Comparison of ENCODE assay signal across 19 cellular contexts in the genomic region with DNA sequence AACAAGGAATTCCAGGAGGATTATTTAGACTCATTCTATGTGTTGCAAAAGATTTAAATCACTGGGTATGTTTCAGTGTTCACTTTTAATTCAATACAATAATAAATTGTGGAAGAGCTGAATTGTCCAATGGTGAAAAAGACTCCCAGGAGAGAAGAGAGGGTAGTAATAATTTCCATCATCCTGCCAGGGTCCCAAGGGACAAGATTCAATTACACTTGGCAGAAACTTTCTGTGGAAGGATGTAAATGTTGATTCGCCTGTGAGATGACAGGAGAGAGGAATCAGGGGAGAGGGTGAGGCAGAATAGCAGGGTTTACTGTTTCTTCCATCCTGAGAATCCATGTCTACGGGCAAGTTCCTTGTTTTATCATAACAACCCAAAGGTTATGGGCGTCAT.
DNase-seq lines count a peak whose midpoint lies in the region; ATAC-seq and TF ChIP-seq lines count a peak whose summit lies in the region.
"Had no signal": no experiment of that assay in that cellular context is flagged by ENCODE, and none has a peak within 500 bp of the region (broad histone marks: within the 10 kb centered on the region; RNA-seq: fewer than 3 reads in every experiment).

No MANE protein-coding gene starts in this region.

- POLR2A ChIA-PET in CD4-positive, alpha-beta T cell (lab: Charles Lee), result interaction anchor here (0.6 kb wide), 1 partner anchor 1285 kb away, joined by 3 read pairs; a partner anchor contains a TSS

- no peak for DNase-seq in activated naive CD4-positive, alpha-beta T cell treated with anti-CD3 and anti-CD28 coated beads for 36 hours
- DNase-seq in activated naive CD4-positive, alpha-beta T cell treated with anti-CD3 and anti-CD28 coated beads, Interleukin-2, amount 50 U/mL, for 16 hours, result no peak
- no peak for DNase-seq in CD4-positive, alpha-beta T cell
- DNase-seq in fibroblast of gingiva (ENCODE audit: low read depth) (peak; percentile 81), skeletal muscle cell (ENCODE audit: low read depth) (peak; percentile 64), prostate gland (ENCODE audit: low spot score) (no peak), heart left ventricle (no peak), epidermal melanocyte (ENCODE audit: insufficient read length, low spot score) (no peak)
- DNase-seq: Calu3; DMS79 treated with DMSO at 0.1 percent for 48 hours; H7; MG63; NCI-H1092; NCI-H2081 treated with DMSO at 0.1 percent for 48 hours; NCI-H345; NCI-H526 treated with DMSO at 0.1 percent for 48 hours; NK-92 treated with Interleukin-12 subunit alpha and Interleukin-12 subunit beta, amount 100 ng/mL, for 24 hours; SHP77 had no signal

- peak overlapping the region; percentile 28 for H3K27ac Mint-ChIP-seq in activated naive CD4-positive, alpha-beta T cell treated with anti-CD3 and anti-CD28 coated beads for 36 hours
- H3K27ac Mint-ChIP-seq in CD4-positive, alpha-beta T cell, result peak overlapping the region; percentile 39

- no peak overlapping the region for H3K4me3 ChIP-seq in skeletal muscle cell (ENCODE audit: low read depth, low read length)
- H3K4me3 ChIP-seq in prostate gland, result no peak overlapping the region
- H3K4me3 ChIP-seq in heart left ventricle, result no peak overlapping the region
- H3K4me3 ChIP-seq: A549, MG63 had no signal

- 81% methylated on average over 3 of the region's 3 CpGs for WGBS in prostate gland
- WGBS in heart left ventricle, 4 donors, result 56 to 62% (median 59%) methylated on average over 3 of the region's 3 CpGs

- H3K27me3 Mint-ChIP-seq in activated naive CD4-positive, alpha-beta T cell treated with anti-CD3 and anti-CD28 coated beads for 36 hours (ENCODE audit: low read depth), result no peaks in the 10 kb centered on the region
- no peaks in the 10 kb centered on the region for H3K27me3 Mint-ChIP-seq in CD4-positive, alpha-beta T cell

- no peaks in the 10 kb centered on the region for H3K27me3 ChIP-seq in CD4-positive, alpha-beta T cell (ENCODE audit: control insufficient read depth, insufficient read depth, low read length)
- no peaks in the 10 kb centered on the region for H3K27me3 ChIP-seq in prostate gland (replicated peaks; ENCODE audit: insufficient read depth)
- H3K27me3 ChIP-seq in heart left ventricle, result no peaks in the 10 kb centered on the region
- H3K27me3 ChIP-seq: MG63 had no signal

- TF ChIP-seq POLR2A in prostate gland (IDR thresholded peaks at IDR 0.05), result no peak
- TF ChIP-seq POLR2A in heart left ventricle (IDR thresholded peaks at IDR 0.05), result no peak

- no peak overlapping the region for H3K27ac ChIP-seq in CD4-positive, alpha-beta T cell (ENCODE audit: low read depth, low read length)
- H3K27ac ChIP-seq in prostate gland, result no peak overlapping the region
- H3K27ac ChIP-seq in heart left ventricle, result peak overlapping the region in 1 of 12 donors; percentile 18
- H3K27ac ChIP-seq: A549 had no signal

- H3K9me3 Mint-ChIP-seq in activated naive CD4-positive, alpha-beta T cell treated with anti-CD3 and anti-CD28 coated beads for 36 hours, result no peaks in the 10 kb centered on the region
- no peaks in the 10 kb centered on the region for H3K9me3 Mint-ChIP-seq in CD4-positive, alpha-beta T cell

- no peaks in the 10 kb centered on the region for H3K9me3 ChIP-seq in CD4-positive, alpha-beta T cell (ENCODE audit: control insufficient read depth, low read length)
- H3K9me3 ChIP-seq in prostate gland (no peaks in the 10 kb centered on the region), heart left ventricle (no peaks in the 10 kb centered on the region)
- H3K9me3 ChIP-seq: A549, MG63 had no signal

- intact Hi-C loops in activated naive CD4-positive, alpha-beta T cell treated with anti-CD3 and anti-CD28 coated beads for 36 hours (cut with micrococcal nuclease), result no loop called here
- intact Hi-C loops in CD4-positive, alpha-beta T cell (cut with DNase I, micrococcal nuclease), result no loop called here
- intact Hi-C loops in prostate gland (cut with DNase I), result no loop called here
- intact Hi-C loops in heart left ventricle (cut with DNase I), result loop anchor here in 2 of 10 donors (10.0 kb wide), 2 partner anchors 95 to 115 kb away; no protein-coding TSS in a partner anchor

- H3K36me3 ChIP-seq in prostate gland (no peaks in the 10 kb centered on the region), heart left ventricle (peaks cover 0 to 100% (median 98%) of the 10 kb centered on the region in 9 donors)

- H3K4me3 Mint-ChIP-seq in activated naive CD4-positive, alpha-beta T cell treated with anti-CD3 and anti-CD28 coated beads for 36 hours, result no peak overlapping the region
- H3K4me3 Mint-ChIP-seq in CD4-positive, alpha-beta T cell, result no peak overlapping the region

- peaks cover 35% of the 10 kb centered on the region for H3K36me3 Mint-ChIP-seq in activated naive CD4-positive, alpha-beta T cell treated with anti-CD3 and anti-CD28 coated beads for 36 hours (ENCODE audit: low read depth)
- H3K36me3 Mint-ChIP-seq in CD4-positive, alpha-beta T cell (ENCODE audit: low read depth), result peaks cover 95% of the 10 kb centered on the region

- no peak for ATAC-seq in CD4-positive, alpha-beta T cell (ENCODE audit: poor library complexity)
- ATAC-seq in heart left ventricle, result no peak
- ATAC-seq: A549 had no signal

- no peaks in the 10 kb centered on the region for H3K4me1 Mint-ChIP-seq in activated naive CD4-positive, alpha-beta T cell treated with anti-CD3 and anti-CD28 coated beads for 36 hours (ENCODE audit: low read depth)
- no peaks in the 10 kb centered on the region for H3K4me1 Mint-ChIP-seq in CD4-positive, alpha-beta T cell (ENCODE audit: low read depth)

- H3K4me1 ChIP-seq in prostate gland (replicated peaks) (no peaks in the 10 kb centered on the region), heart left ventricle (peaks cover 0 to 20% (median 9%) of the 10 kb centered on the region in 12 donors)
- H3K4me1 ChIP-seq: A549 had no signal

- CTCF ChIA-PET in activated naive CD4-positive, alpha-beta T cell treated with anti-CD3 and anti-CD28 coated beads for 36 hours (lab: Charles Lee), result no interaction called here
- CTCF ChIA-PET in CD4-positive, alpha-beta T cell (lab: Charles Lee), result no interaction called here

- TF ChIP-seq CTCF in CD4-positive, alpha-beta T cell (IDR thresholded peaks at IDR 0.05), result no peak
- no peak for TF ChIP-seq CTCF in prostate gland (IDR thresholded peaks at IDR 0.05)
- TF ChIP-seq CTCF in heart left ventricle (IDR thresholded peaks at IDR 0.05), result no peak

Comparison
In these comparisons a context has a peak if more than half of its experiments do, and no peak if none do; other contexts are left out.
1. DNase-seq: peak in fibroblast of gingiva (single experiment) and skeletal muscle cell (single experiment); none in activated naive CD4-positive, alpha-beta T cell treated with anti-CD3 and anti-CD28 coated beads for 36 hours (single experiment), activated naive CD4-positive, alpha-beta T cell treated with anti-CD3 and anti-CD28 coated beads, Interleukin-2, amount 50 U/mL, for 16 hours (single experiment), CD4-positive, alpha-beta T cell (0 of 10), prostate gland (single experiment), heart left ventricle (0 of 5) and epidermal melanocyte (single experiment).